In the genomic region with DNA sequence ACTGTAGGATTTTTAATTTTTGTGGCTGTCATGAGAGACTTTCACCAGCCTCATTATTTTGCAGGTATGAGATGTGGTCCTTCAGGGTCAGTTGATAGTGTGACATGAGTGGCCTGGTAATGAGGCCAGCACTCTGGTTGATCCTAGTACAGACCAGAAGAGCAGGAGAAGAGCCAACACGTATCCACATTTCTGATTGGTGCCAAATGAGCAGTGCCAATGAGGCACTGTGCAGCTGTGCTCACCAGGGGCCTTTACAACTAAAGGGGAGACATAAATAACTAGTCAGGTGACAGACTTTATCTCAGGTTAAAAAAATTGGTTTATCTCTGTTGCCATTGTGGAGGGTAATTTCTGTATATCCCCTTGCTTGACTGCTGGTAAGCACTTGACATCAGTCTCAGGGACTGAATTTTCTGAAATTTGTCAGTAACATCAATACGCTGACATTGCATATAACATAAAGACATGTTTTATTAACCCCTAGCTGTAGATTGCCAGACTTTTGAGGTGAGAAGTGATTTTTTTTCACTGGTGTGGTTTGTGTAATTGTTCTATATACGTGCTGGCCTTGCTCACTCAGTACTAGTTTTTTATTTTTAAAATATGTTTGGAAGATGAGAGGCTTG, we compare ENCODE assay signal across 13 cellular contexts.
DNase-seq lines count a peak whose midpoint lies in the region; TF ChIP-seq lines count a peak whose summit lies in the region.
"Had no signal": no experiment of that assay in that cellular context is flagged by ENCODE, and none has a peak within 500 bp of the region (broad histone marks: within the 10 kb centered on the region; RNA-seq: fewer than 3 reads in every experiment).

No MANE protein-coding gene starts in this region.

- CTCF ChIA-PET in Caco-2 (lab: Charles Lee), result no interaction called here

- no peaks in the 10 kb centered on the region for H3K36me3 ChIP-seq in Caco-2 (ENCODE audit: control insufficient read depth, insufficient read depth, low read length)
- H3K36me3 ChIP-seq: BE2C had no signal

- no peak for DNase-seq in Caco-2
- peak; percentile 27 for DNase-seq in NCI-H2029 (lab: John Stamatoyannopoulos, UW)
- DNase-seq in glutamatergic neuron, result no peak
- DNase-seq in progenitor cell of endocrine pancreas (ENCODE audit: low spot score, unreplicated experiment), result no peak
- no peak for DNase-seq in putamen (ENCODE audit: low spot score)
- DNase-seq in stimulated activated naive CD4-positive, alpha-beta T cell (lab: John Stamatoyannopoulos, UW), result no peak
- no peak for DNase-seq in cortex of kidney (lab: John Stamatoyannopoulos, UW)
- DNase-seq in UCSD-AML1 (lab: John Stamatoyannopoulos, UW; ENCODE audit: unreplicated experiment), result no peak
- DNase-seq: activated CD8-positive, alpha-beta T cell treated with anti-CD3 and anti-CD28 coated beads, Interleukin-2, amount 10 ng/mL, durations not matched to agents 7 days and 5 days; activated effector memory CD4-positive, alpha-beta T cell treated with Interleukin-2 at 50 U/mL for 16 hours; BE2C; occipital lobe; SK-N-SH had no signal

- no peaks in the 10 kb centered on the region for H3K36me3 Mint-ChIP-seq in Caco-2 (ENCODE audit: insufficient read depth, unreplicated experiment)
- no peaks in the 10 kb centered on the region for H3K36me3 Mint-ChIP-seq in glutamatergic neuron (ENCODE audit: unreplicated experiment)
- no peaks in the 10 kb centered on the region for H3K36me3 Mint-ChIP-seq in progenitor cell of endocrine pancreas (ENCODE audit: insufficient read depth)

- intact Hi-C loops in Caco-2 (cut with micrococcal nuclease; ENCODE audit: unreplicated experiment), result no loop called here

- peak overlapping the region; percentile 39 for H3K27ac Mint-ChIP-seq in Caco-2 (ENCODE audit: unreplicated experiment)
- H3K27ac Mint-ChIP-seq in glutamatergic neuron (ENCODE audit: unreplicated experiment), result peak overlapping the region; percentile 82
- H3K27ac Mint-ChIP-seq in progenitor cell of endocrine pancreas, result peak overlapping the region; percentile 18
- H3K27ac Mint-ChIP-seq: activated CD8-positive, alpha-beta T cell treated with anti-CD3 and anti-CD28 coated beads, Interleukin-2, amount 10 ng/mL, durations not matched to agents 7 days and 5 days had no signal

- no peaks in the 10 kb centered on the region for H3K27me3 ChIP-seq in Caco-2 (replicated peaks; ENCODE audit: control insufficient read depth, insufficient read depth, low read length)
- H3K27me3 ChIP-seq: BE2C had no signal

- BruUV-seq in Caco-2 (replicated peaks; lab: Mats Ljungman, UMichigan), result no TSS peak

- peaks cover 12% of the 10 kb centered on the region for H3K4me1 ChIP-seq in Caco-2

- POLR2A ChIA-PET in Caco-2 (lab: Charles Lee), result no interaction called here

- no peak overlapping the region for H3K4me3 ChIP-seq in Caco-2 (ENCODE audit: low read depth, low read length)

- no peaks in the 10 kb centered on the region for H3K9me3 ChIP-seq in Caco-2
- H3K9me3 ChIP-seq: BE2C, SK-N-SH had no signal

- H3K4me3 Mint-ChIP-seq in Caco-2 (ENCODE audit: unreplicated experiment) (no peak overlapping the region), glutamatergic neuron (ENCODE audit: unreplicated experiment) (no peak overlapping the region), progenitor cell of endocrine pancreas (ENCODE audit: low read depth) (no peak overlapping the region)
- H3K4me3 Mint-ChIP-seq: activated CD8-positive, alpha-beta T cell treated with anti-CD3 and anti-CD28 coated beads, Interleukin-2, amount 10 ng/mL, durations not matched to agents 7 days and 5 days had no signal

- TF ChIP-seq CTCF in Caco-2 (IDR thresholded peaks at IDR 0.05; ENCODE audit: insufficient read depth in 1 of 2, low read depth in 1 of 2, low read length in 1 of 2, severe bottlenecking in 1 of 2, unreplicated experiment in 1 of 2), result no peak
- no peak for TF ChIP-seq CTCF in glutamatergic neuron (IDR thresholded peaks at IDR 0.05; ENCODE audit: partially characterized antibody, unreplicated experiment)
- no peak for TF ChIP-seq CTCF in progenitor cell of endocrine pancreas (IDR thresholded peaks at IDR 0.05; ENCODE audit: unreplicated experiment)

- H3K4me1 Mint-ChIP-seq in Caco-2 (ENCODE audit: low read depth, unreplicated experiment), result no peaks in the 10 kb centered on the region
- H3K4me1 Mint-ChIP-seq in glutamatergic neuron (ENCODE audit: low read depth, unreplicated experiment), result peaks cover 42% of the 10 kb centered on the region
- peaks cover 36% of the 10 kb centered on the region for H3K4me1 Mint-ChIP-seq in progenitor cell of endocrine pancreas (ENCODE audit: low read depth)

- H3K27me3 Mint-ChIP-seq in Caco-2 (ENCODE audit: insufficient read depth, unreplicated experiment), result no peaks in the 10 kb centered on the region
- H3K27me3 Mint-ChIP-seq in glutamatergic neuron (ENCODE audit: unreplicated experiment), result peaks cover 6% of the 10 kb centered on the region
- H3K27me3 Mint-ChIP-seq in progenitor cell of endocrine pancreas, result no peaks in the 10 kb centered on the region

- H3K9me3 Mint-ChIP-seq in Caco-2 (ENCODE audit: unreplicated experiment) (no peaks in the 10 kb centered on the region), glutamatergic neuron (ENCODE audit: unreplicated experiment) (peaks cover 4% of the 10 kb centered on the region), progenitor cell of endocrine pancreas (ENCODE audit: low read depth) (no peaks in the 10 kb centered on the region)

Comparison
In these comparisons a context has a peak if more than half of its experiments do, and no peak if none do; other contexts are left out.
1. H3K27ac Mint-ChIP-seq: peak in every context shown above with its lines; median percentile 82 in glutamatergic neuron; 39 in Caco-2; 18 in progenitor cell of endocrine pancreas.